Comparison of ENCODE assay signal across 10 cellular contexts in genomic region chr5:177601577-177602457, GRCh38. TPM values are rescaled to one million over a fixed set of nuclear protein-coding genes. Genes with fewer than 3 reads are reported as not detected.
A peak's percentile ranks its signal among the peaks of the same experiment; 100 is the strongest.
DNase-seq lines count a peak whose midpoint lies in the region; ATAC-seq and TF ChIP-seq lines count a peak whose summit lies in the region.
"Had no signal": no experiment of that assay in that cellular context is flagged by ENCODE, and none has a peak within 500 bp of the region (broad histone marks: within the 10 kb centered on the region; RNA-seq: fewer than 3 reads in every experiment).

No MANE protein-coding gene starts in this region.

- H3K9me3 Mint-ChIP-seq in osteocyte (ENCODE audit: unreplicated experiment): no peaks in the 10 kb centered on the region

- no peaks in the 10 kb centered on the region for H4K20me1 ChIP-seq in MM.1S (ENCODE audit: insufficient read depth, low read length)

- H3K9ac ChIP-seq in MM.1S (ENCODE audit: low read length): no peak overlapping the region

- H3F3A ChIP-seq in MM.1S (ENCODE audit: insufficient read depth, low read length): peaks cover 5% of the 10 kb centered on the region; the same call in 1 of the 2 replicates

- no peaks in the 10 kb centered on the region for H3K27me3 Mint-ChIP-seq in osteocyte (ENCODE audit: unreplicated experiment)

- H3K4me1 Mint-ChIP-seq in osteocyte (ENCODE audit: unreplicated experiment): peaks cover 21% of the 10 kb centered on the region

- peak overlapping the region; percentile 38 for H3K4me3 Mint-ChIP-seq in osteocyte (ENCODE audit: unreplicated experiment)

- peak overlapping the region; percentile 7 for H3K27ac Mint-ChIP-seq in osteocyte (ENCODE audit: unreplicated experiment)

- TF ChIP-seq CTCF in MM.1S (IDR thresholded peaks at IDR 0.05; ENCODE audit: low read length) (0 out of 2 replicates have a peak, but pooled peaks have one; percentile 4), coronary artery (IDR thresholded peaks at IDR 0.05) (no peak), osteocyte (IDR thresholded peaks at IDR 0.05) (no peak)

- peak; percentile 4 for DNase-seq in NCI-H2227 (lab: John Stamatoyannopoulos, UW; ENCODE audit: unreplicated experiment)
- DNase-seq in NCI-H2227 treated with DMSO at 0.1 percent for 48 hours (lab: John Stamatoyannopoulos, UW): no peak
- no peak for DNase-seq in MM.1S
- peak; percentile 71 for DNase-seq in coronary artery (ENCODE audit: low spot score)
- DNase-seq in osteocyte (ENCODE audit: extremely low spot score, unreplicated experiment): no peak
- DNase-seq in HK-2 (ENCODE audit: unreplicated experiment): no peak
- DNase-seq: Peyer's patch had no signal

- H3K4me2 ChIP-seq in MM.1S (ENCODE audit: low read depth, low read length): no peak overlapping the region

- peaks cover 14% of the 10 kb centered on the region for H3K79me2 ChIP-seq in MM.1S (ENCODE audit: low read length)

- no peaks in the 10 kb centered on the region for H3K9me3 ChIP-seq in MM.1S (replicated peaks; ENCODE audit: insufficient read depth, low read length)
- H3K9me3 ChIP-seq: Peyer's patch had no signal

- no peak overlapping the region for H2AFZ ChIP-seq in MM.1S (ENCODE audit: low read length)

- H3K27me3 ChIP-seq in MM.1S (replicated peaks; ENCODE audit: insufficient read depth, low read length): no peaks in the 10 kb centered on the region
- H3K27me3 ChIP-seq: Peyer's patch had no signal

- H3K4me1 ChIP-seq in MM.1S (ENCODE audit: low read length): peaks cover 8% of the 10 kb centered on the region

- no peak overlapping the region for H3K4me3 ChIP-seq in MM.1S (ENCODE audit: low read length)
- H3K4me3 ChIP-seq in coronary artery: no peak overlapping the region
- H3K4me3 ChIP-seq: lung had no signal

- H3K36me3 ChIP-seq in MM.1S (replicated peaks; ENCODE audit: insufficient read depth, low read length): no peaks in the 10 kb centered on the region
- H3K36me3 ChIP-seq: Peyer's patch had no signal

- no peak for ATAC-seq in GM18873 (IDR thresholded peaks at IDR 0.05; ENCODE audit: low FRiP score, unreplicated experiment)
- ATAC-seq in HG02884 (IDR thresholded peaks at IDR 0.05; ENCODE audit: unreplicated experiment): no peak

- peaks cover 3% of the 10 kb centered on the region for H3K36me3 Mint-ChIP-seq in osteocyte (ENCODE audit: unreplicated experiment)

- H3K9me2 ChIP-seq in MM.1S (replicated peaks; ENCODE audit: insufficient read depth, low read length): no peaks in the 10 kb centered on the region

- no peak overlapping the region for H3K27ac ChIP-seq in MM.1S (ENCODE audit: low read length)
- H3K27ac ChIP-seq in coronary artery: no peak overlapping the region

RNA-seq across cellular contexts. Expression of gene B4GALT7, which starts 1.9 kb away (rescaled TPM):
- 34.9 and 36.0 TPM in 2 replicates for total RNA-seq in osteocyte

RNA-seq across cellular contexts. Expression of gene TMED9, which starts 9.8 kb away (rescaled TPM):
- total RNA-seq in osteocyte: 216 and 248 TPM in 2 replicates

RNA-seq across cellular contexts. Expression of gene FAM193B, which starts 47.5 kb away (rescaled TPM):
- total RNA-seq in osteocyte: 82.0 and 97.2 TPM in 2 replicates

Comparison
In these comparisons a context has a peak if more than half of its experiments do, and no peak if none do; other contexts are left out.
1. DNase-seq: peak in NCI-H2227 (single experiment) and coronary artery (single experiment); none in NCI-H2227 treated with DMSO at 0.1 percent for 48 hours (single experiment), MM.1S (single experiment), osteocyte (single experiment) and HK-2 (single experiment).